Comparison of ENCODE assay signal across 9 cellular contexts in genomic region chr15:74983725-74984231, GRCh38. TPM values are rescaled to one million over a fixed set of nuclear protein-coding genes. Genes with fewer than 3 reads are reported as not detected.
A peak's percentile ranks its signal among the peaks of the same experiment; 100 is the strongest.
DNase-seq lines count a peak whose midpoint lies in the region; ATAC-seq and TF ChIP-seq lines count a peak whose summit lies in the region.
"Had no signal": no experiment of that assay in that cellular context is flagged by ENCODE, and none has a peak within 500 bp of the region (broad histone marks: within the 10 kb centered on the region; RNA-seq: fewer than 3 reads in every experiment).

No MANE protein-coding gene starts in this region.

- peaks cover 16% of the 10 kb centered on the region for H3K4me1 Mint-ChIP-seq in activated CD8-positive, alpha-beta memory T cell treated with anti-CD3 and anti-CD28 coated beads, Interleukin-2, amount 10 ng/mL, durations not matched to agents 7 days and 5 days
- H3K4me1 Mint-ChIP-seq in osteocyte (ENCODE audit: unreplicated experiment): no peaks in the 10 kb centered on the region

- ATAC-seq in GM18861 (IDR thresholded peaks at IDR 0.05; ENCODE audit: unreplicated experiment) (peak; percentile 52), HG03354 (IDR thresholded peaks at IDR 0.05; ENCODE audit: poor library complexity, severe bottlenecking, unreplicated experiment) (peak; percentile 66)
- peak; percentile 86 for ATAC-seq in activated CD8-positive, alpha-beta memory T cell treated with anti-CD3 and anti-CD28 coated beads, Interleukin-2, amount 10 ng/mL, durations not matched to agents 7 days and 5 days

- CTCF ChIA-PET in activated CD8-positive, alpha-beta memory T cell treated with anti-CD3 and anti-CD28 coated beads, Interleukin-2, amount 10 ng/mL, durations not matched to agents 7 days and 5 days (lab: Charles Lee): interaction anchor here (2.0 kb wide), 1 partner anchor 8 kb away, joined by 6 read pairs; no protein-coding TSS in a partner anchor

- no peak for TF ChIP-seq CTCF in osteocyte (IDR thresholded peaks at IDR 0.05)

- H3K4me3 Mint-ChIP-seq in activated CD8-positive, alpha-beta memory T cell treated with anti-CD3 and anti-CD28 coated beads, Interleukin-2, amount 10 ng/mL, durations not matched to agents 7 days and 5 days: no peak overlapping the region
- no peak overlapping the region for H3K4me3 Mint-ChIP-seq in osteocyte (ENCODE audit: unreplicated experiment)

- peak; percentile 74 for DNase-seq in activated CD8-positive, alpha-beta memory T cell treated with anti-CD3 and anti-CD28 coated beads, Interleukin-2, amount 10 ng/mL, durations not matched to agents 7 days and 5 days
- DNase-seq in stimulated activated CD4-positive, alpha-beta T cell treated with anti-CD3 and anti-CD28 coated beads, Interleukin-12 subunit alpha, Interleukin-12 subunit beta, amount 100 ng/mL, for 48 hours (ENCODE audit: low read depth in 2 of 3, low spot score in 1 of 3): peak; percentile 43 to 67 (median 62)
- DNase-seq in middle frontal gyrus (ENCODE audit: extremely low spot score, low spot score) (no peak), anterior cingulate cortex (lab: John Stamatoyannopoulos, UW) (no peak), NCI-H2171 treated with DMSO at 0.1 percent for 48 hours (lab: John Stamatoyannopoulos, UW) (no peak), osteocyte (ENCODE audit: extremely low spot score, unreplicated experiment) (no peak)
- DNase-seq: NCI-H1092 treated with DMSO at 0.1 percent for 48 hours had no signal

- no peaks in the 10 kb centered on the region for H3K9me3 Mint-ChIP-seq in activated CD8-positive, alpha-beta memory T cell treated with anti-CD3 and anti-CD28 coated beads, Interleukin-2, amount 10 ng/mL, durations not matched to agents 7 days and 5 days (ENCODE audit: low read depth)
- no peaks in the 10 kb centered on the region for H3K9me3 Mint-ChIP-seq in osteocyte (ENCODE audit: unreplicated experiment)

- H3K36me3 Mint-ChIP-seq in activated CD8-positive, alpha-beta memory T cell treated with anti-CD3 and anti-CD28 coated beads, Interleukin-2, amount 10 ng/mL, durations not matched to agents 7 days and 5 days: no peaks in the 10 kb centered on the region
- H3K36me3 Mint-ChIP-seq in osteocyte (ENCODE audit: unreplicated experiment): no peaks in the 10 kb centered on the region

- H3K27me3 Mint-ChIP-seq in activated CD8-positive, alpha-beta memory T cell treated with anti-CD3 and anti-CD28 coated beads, Interleukin-2, amount 10 ng/mL, durations not matched to agents 7 days and 5 days: peaks cover 15% of the 10 kb centered on the region
- H3K27me3 Mint-ChIP-seq in osteocyte (ENCODE audit: unreplicated experiment): peaks cover 32% of the 10 kb centered on the region

- peak overlapping the region; percentile 10 for H3K27ac Mint-ChIP-seq in activated CD8-positive, alpha-beta memory T cell treated with anti-CD3 and anti-CD28 coated beads, Interleukin-2, amount 10 ng/mL, durations not matched to agents 7 days and 5 days
- no peak overlapping the region for H3K27ac Mint-ChIP-seq in osteocyte (ENCODE audit: unreplicated experiment)

RNA-seq across cellular contexts. Expression of gene SCAMP5, which starts 11.6 kb away (rescaled TPM):
- under 1 TPM; 0.61 to 0.94 TPM for total RNA-seq in activated CD8-positive, alpha-beta memory T cell treated with anti-CD3 and anti-CD28 coated beads, Interleukin-2, amount 10 ng/mL, durations not matched to agents 7 days and 5 days
- 23.5 and 24.1 TPM in 2 replicates for total RNA-seq in osteocyte

RNA-seq across cellular contexts. Expression of gene RPP25, which starts 27.2 kb away (rescaled TPM):
- 1 to 10 TPM; 6.8 to 7.5 TPM for total RNA-seq in activated CD8-positive, alpha-beta memory T cell treated with anti-CD3 and anti-CD28 coated beads, Interleukin-2, amount 10 ng/mL, durations not matched to agents 7 days and 5 days
- total RNA-seq in osteocyte: 19.8 and 20.1 TPM in 2 replicates

RNA-seq across cellular contexts. Expression of gene PPCDC, which starts 39.6 kb away (rescaled TPM):
- total RNA-seq in activated CD8-positive, alpha-beta memory T cell treated with anti-CD3 and anti-CD28 coated beads, Interleukin-2, amount 10 ng/mL, durations not matched to agents 7 days and 5 days: 10 to 100 TPM; 36.3 to 36.7 TPM
- total RNA-seq in osteocyte: 11.9 and 12.7 TPM in 2 replicates

RNA-seq across cellular contexts. Expression of gene COX5A, which starts 45.9 kb away (rescaled TPM):
- 100 to 1,000 TPM; 322 to 326 TPM for total RNA-seq in activated CD8-positive, alpha-beta memory T cell treated with anti-CD3 and anti-CD28 coated beads, Interleukin-2, amount 10 ng/mL, durations not matched to agents 7 days and 5 days
- total RNA-seq in osteocyte: 152 and 154 TPM in 2 replicates

Comparison
In these comparisons a context has a peak if more than half of its experiments do, and no peak if none do; other contexts are left out.
1. DNase-seq: peak in activated CD8-positive, alpha-beta memory T cell treated with anti-CD3 and anti-CD28 coated beads, Interleukin-2, amount 10 ng/mL, durations not matched to agents 7 days and 5 days (single experiment) and stimulated activated CD4-positive, alpha-beta T cell treated with anti-CD3 and anti-CD28 coated beads, Interleukin-12 subunit alpha, Interleukin-12 subunit beta, amount 100 ng/mL, for 48 hours (3 of 3); none in middle frontal gyrus (single experiment), anterior cingulate cortex (0 of 58), NCI-H2171 treated with DMSO at 0.1 percent for 48 hours (single experiment) and osteocyte (single experiment).
2. RNA of gene SCAMP5, which starts 11.6 kb away (total RNA-seq): 23.5 to 24.1 TPM in osteocyte; 0.61 to 0.94 TPM in activated CD8-positive, alpha-beta memory T cell treated with anti-CD3 and anti-CD28 coated beads, Interleukin-2, amount 10 ng/mL, durations not matched to agents 7 days and 5 days; every median in the first group is over 10 times any median in the second.
3. Peak in every context shown above with its lines, with median percentiles within 50 percentile points of each other: ATAC-seq.